Comparison of ENCODE assay signal across 12 cellular contexts in the genomic region with DNA sequence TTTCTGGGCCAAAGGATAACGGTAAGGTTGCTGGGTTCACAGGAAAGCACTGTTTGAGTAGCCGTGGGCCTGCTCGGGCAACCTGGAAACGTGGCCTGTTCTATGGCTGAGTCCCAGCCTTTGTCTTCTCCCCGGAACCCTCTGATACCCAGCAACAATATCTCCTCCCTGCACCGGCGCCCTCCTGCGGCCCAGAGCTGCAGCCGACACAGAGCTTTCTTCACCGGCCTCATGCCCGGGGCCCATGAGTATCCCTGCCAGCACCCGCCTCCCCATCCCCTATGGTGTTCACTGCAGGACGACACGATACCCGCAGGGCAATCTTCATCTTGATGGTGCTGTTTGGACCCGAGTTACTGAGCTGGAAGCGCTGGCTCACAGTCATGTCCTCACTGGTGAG.
"Had no signal": no experiment of that assay in that cellular context is flagged by ENCODE, and none has a peak within 500 bp of the region (broad histone marks: within the 10 kb centered on the region; RNA-seq: fewer than 3 reads in every experiment).

No MANE protein-coding gene starts in this region.

- H3K9me3 Mint-ChIP-seq: memory B cell had no signal

- H3K27me3 ChIP-seq: esophagus squamous epithelium, foreskin keratinocyte, left lung, spleen had no signal

- H3K9me3 ChIP-seq: esophagus squamous epithelium, left lung, SK-N-SH, spleen had no signal

- H3K27ac Mint-ChIP-seq: memory B cell had no signal

- FAIRE-seq: astrocyte had no signal

- ATAC-seq: foreskin keratinocyte, left lung, sciatic nerve had no signal

- H3K4me1 ChIP-seq: foreskin keratinocyte had no signal

- H3K4me3 ChIP-seq: esophagus squamous epithelium, left lung, spleen had no signal

- H3K27me3 Mint-ChIP-seq: memory B cell had no signal

- H3K4me3 Mint-ChIP-seq: memory B cell had no signal

- DNase-seq: activated CD4-positive, alpha-beta T cell treated with anti-CD3 and anti-CD28 coated beads, Interleukin-2, amount 50 U/mL, for 4 hours; esophagus squamous epithelium; foreskin keratinocyte; islet precursor cell; left lung; SK-N-SH; spleen; stimulated activated CD4-positive, alpha-beta T cell treated with anti-CD3 and anti-CD28 coated beads, Interleukin-1b, Interleukin-23, amount 100 ng/mL, for 48 hours; stimulated activated naive CD4-positive, alpha-beta T cell had no signal

- H3K27ac ChIP-seq: esophagus squamous epithelium, foreskin keratinocyte, left lung, spleen had no signal

- H3K4me1 Mint-ChIP-seq: memory B cell had no signal
